In genomic region chr1:234214129-234214910, GRCh38 we compare ENCODE assay signal across 8 cellular contexts.
A peak's percentile ranks its signal among the peaks of the same experiment; 100 is the strongest.
DNase-seq lines count a peak whose midpoint lies in the region; ATAC-seq and TF ChIP-seq lines count a peak whose summit lies in the region.

No MANE protein-coding gene starts in this region.

- no peak for TF ChIP-seq CTCF in activated CD8-positive, alpha-beta T cell treated with anti-CD3 and anti-CD28 coated beads for 36 hours (IDR thresholded peaks at IDR 0.05)
- no peak for TF ChIP-seq CTCF in gastroesophageal sphincter (IDR thresholded peaks at IDR 0.05)

- no peak overlapping the region for H3K9ac ChIP-seq in HUES48 (ENCODE audit: low read depth, low read length)

- intact Hi-C loops in activated CD8-positive, alpha-beta T cell treated with anti-CD3 and anti-CD28 coated beads for 36 hours (cut with micrococcal nuclease) = no loop called here

- H3K9me3 Mint-ChIP-seq in activated CD8-positive, alpha-beta T cell treated with anti-CD3 and anti-CD28 coated beads for 36 hours = no peaks in the 10 kb centered on the region

- peaks cover 47% of the 10 kb centered on the region for H3K27me3 Mint-ChIP-seq in activated CD8-positive, alpha-beta T cell treated with anti-CD3 and anti-CD28 coated beads for 36 hours

- peaks cover 29% of the 10 kb centered on the region for H3K4me1 Mint-ChIP-seq in activated CD8-positive, alpha-beta T cell treated with anti-CD3 and anti-CD28 coated beads for 36 hours (ENCODE audit: low read depth)

- peaks cover 22% of the 10 kb centered on the region for H3K27me3 ChIP-seq in HUES48 (ENCODE audit: control insufficient read depth, insufficient read depth, low read length)
- peaks cover 62% of the 10 kb centered on the region for H3K27me3 ChIP-seq in gastroesophageal sphincter

- CTCF ChIA-PET in activated CD8-positive, alpha-beta T cell treated with anti-CD3 and anti-CD28 coated beads for 36 hours (lab: Charles Lee) = interaction anchor here (1.8 to 10.5 kb wide), 6 partner anchors 96 to 113 kb away, joined by 6 to 127 read pairs (median 12); no protein-coding TSS in a partner anchor

- H3K27ac Mint-ChIP-seq in activated CD8-positive, alpha-beta T cell treated with anti-CD3 and anti-CD28 coated beads for 36 hours = no peak overlapping the region

- no peak overlapping the region for H3K27ac ChIP-seq in HUES48 (ENCODE audit: low read depth, low read length)
- H3K27ac ChIP-seq in gastroesophageal sphincter = peak overlapping the region in 1 of 4 donors; percentile 10

- WGBS in gastroesophageal sphincter (ENCODE audit: low coverage in 1 of 2), 2 donors = 1 to 40% methylated on average over 1 to 16 of the region's 69 CpGs

- POLR2A ChIA-PET in activated CD8-positive, alpha-beta T cell treated with anti-CD3 and anti-CD28 coated beads for 36 hours (lab: Charles Lee) = no interaction called here

- TF ChIP-seq POLR2A in gastroesophageal sphincter (IDR thresholded peaks at IDR 0.05) = no peak

- H3K9me3 ChIP-seq in HUES48 (ENCODE audit: control insufficient read depth, insufficient read depth, low read length) = no peaks in the 10 kb centered on the region; the same call in 1 of the 2 replicates
- H3K9me3 ChIP-seq in gastroesophageal sphincter = no peaks in the 10 kb centered on the region

- H3K4me3 Mint-ChIP-seq in activated CD8-positive, alpha-beta T cell treated with anti-CD3 and anti-CD28 coated beads for 36 hours = peak overlapping the region; percentile 68

- H3K4me3 ChIP-seq in HUES48 (ENCODE audit: low read depth, low read length) (peak overlapping the region; percentile 84), gastroesophageal sphincter (peak overlapping the region in 1 of 2 donors; percentile 45)

- H3K4me1 ChIP-seq in HUES48 (ENCODE audit: control insufficient read depth, insufficient read depth, low read length) = peaks cover 7% of the 10 kb centered on the region; the same call in 1 of the 2 replicates
- peaks cover 0 to 17% (median 0%) of the 10 kb centered on the region in 3 donors for H3K4me1 ChIP-seq in gastroesophageal sphincter

- no peak for TF ChIP-seq EP300 in gastroesophageal sphincter (IDR thresholded peaks at IDR 0.05)

- peak; percentile 43 for ATAC-seq in activated CD8-positive, alpha-beta T cell treated with anti-CD3 and anti-CD28 coated beads for 36 hours
- ATAC-seq in gastroesophageal sphincter = peak; percentile 25

- H3K36me3 Mint-ChIP-seq in activated CD8-positive, alpha-beta T cell treated with anti-CD3 and anti-CD28 coated beads for 36 hours (ENCODE audit: low read depth) = no peaks in the 10 kb centered on the region

- DNase-seq in activated CD8-positive, alpha-beta memory T cell treated with anti-CD3 and anti-CD28 coated beads for 24 hours = peak; percentile 58
- no peak for DNase-seq in activated CD8-positive, alpha-beta memory T cell treated with anti-CD3 and anti-CD28 coated beads, Interleukin-2, amount 50 U/mL, for 4 hours
- DNase-seq in activated CD8-positive, alpha-beta T cell treated with anti-CD3 and anti-CD28 coated beads for 36 hours = peak; percentile 36
- peak; percentile 58 for DNase-seq in occipital lobe (lab: John Stamatoyannopoulos, UW)
- DNase-seq in activated gamma-delta T cell (lab: John Stamatoyannopoulos, UW) = no peak
- no peak for DNase-seq in COLO829 (ENCODE audit: low spot score)

- H3K36me3 ChIP-seq in HUES48 (ENCODE audit: control insufficient read depth, insufficient read depth, low read length) (no peaks in the 10 kb centered on the region), gastroesophageal sphincter (no peaks in the 10 kb centered on the region)

Comparison
In these comparisons a context has a peak if more than half of its experiments do, and no peak if none do; other contexts are left out.
1. DNase-seq: peak in activated CD8-positive, alpha-beta memory T cell treated with anti-CD3 and anti-CD28 coated beads for 24 hours (single experiment), activated CD8-positive, alpha-beta T cell treated with anti-CD3 and anti-CD28 coated beads for 36 hours (single experiment) and occipital lobe (single experiment); none in activated CD8-positive, alpha-beta memory T cell treated with anti-CD3 and anti-CD28 coated beads, Interleukin-2, amount 50 U/mL, for 4 hours (single experiment), activated gamma-delta T cell (single experiment) and COLO829 (single experiment).